ENCODE assay signal across 33 cellular contexts in genomic region chr2:20829861-20830260, GRCh38. TPM values are rescaled to one million over a fixed set of nuclear protein-coding genes. Genes with fewer than 3 reads are reported as not detected.
DNase-seq lines count a peak whose midpoint lies in the region; ATAC-seq, FAIRE-seq and TF ChIP-seq lines count a peak whose summit lies in the region.
"Had no signal": no experiment of that assay in that cellular context is flagged by ENCODE, and none has a peak within 500 bp of the region (broad histone marks: within the 10 kb centered on the region; RNA-seq: fewer than 3 reads in every experiment).

No MANE protein-coding gene starts in this region.

- H3K36me3 ChIP-seq in HepG2 (replicated peaks in 1 of 2; ENCODE audit: control insufficient read depth in 1 of 2, insufficient read depth in 2 of 2, low read length in 2 of 2) (no peaks in the 10 kb centered on the region), right lobe of liver (no peaks in the 10 kb centered on the region), K562 (ENCODE audit: control insufficient read depth, insufficient read depth, low read length) (no peaks in the 10 kb centered on the region), transverse colon (no peaks in the 10 kb centered on the region)
- H3K36me3 ChIP-seq: BE2C; BLaER1; BLaER1 treated with 17β-estradiol and CSF1 and Interleukin-3, amounts not matched to agents 10 nM and 100 nM had no signal

- no peaks in the 10 kb centered on the region for H3K9me3 ChIP-seq in HepG2 (ENCODE audit: low read length)
- no peaks in the 10 kb centered on the region for H3K9me3 ChIP-seq in right lobe of liver
- H3K9me3 ChIP-seq in K562 (replicated peaks; ENCODE audit: control insufficient read depth, insufficient read depth, low read depth, low read length) = no peaks in the 10 kb centered on the region
- no peaks in the 10 kb centered on the region for H3K9me3 ChIP-seq in transverse colon
- H3K9me3 ChIP-seq: A549, BE2C, Caco-2 had no signal

- no peak for TF ChIP-seq EP300 in HepG2 (IDR thresholded peaks at IDR 0.05; ENCODE audit: low read depth in 2 of 2, low read length in 2 of 2)
- TF ChIP-seq EP300 in HepG2 (CRISPR knock-in tag; IDR thresholded peaks at IDR 0.05; ENCODE audit: borderline replicate concordance) = no peak
- no peak for TF ChIP-seq EP300 in K562 (IDR thresholded peaks at IDR 0.05; ENCODE audit: low read length)
- TF ChIP-seq EP300 in transverse colon (IDR thresholded peaks at IDR 0.05; ENCODE audit: low read depth) = no peak

- H3K9ac ChIP-seq in HepG2 (ENCODE audit: insufficient read depth, low read depth, low read length) = no peak overlapping the region
- no peak overlapping the region for H3K9ac ChIP-seq in K562 (ENCODE audit: insufficient read depth in 1 of 2, low read depth in 2 of 2, low read length in 2 of 2)
- H3K9ac ChIP-seq: BLaER1; BLaER1 treated with 17β-estradiol and CSF1 and Interleukin-3, amounts not matched to agents 10 nM and 100 nM had no signal

- H3K27ac ChIP-seq in HepG2 (ENCODE audit: extremely low read length, insufficient read depth, low read length) (no peak overlapping the region), right lobe of liver (no peak overlapping the region), K562 (ENCODE audit: extremely low read depth, low read depth, low read length) (no peak overlapping the region), transverse colon (no peak overlapping the region)
- H3K27ac ChIP-seq: 22Rv1; A549; BLaER1; BLaER1 treated with 17β-estradiol and CSF1 and Interleukin-3, amounts not matched to agents 10 nM and 100 nM; C4-2B had no signal

- CTCF ChIA-PET in HepG2 (lab: Yijun Ruan, JAX; ENCODE audit: low intra/inter-chr PET ratio, low total read pairs) = no interaction called here
- CTCF ChIA-PET in K562 (lab: Yijun Ruan, JAX; ENCODE audit: low intra/inter-chr PET ratio) = no interaction called here

- POLR2A ChIA-PET in HepG2 (lab: Yijun Ruan, JAX) (no interaction called here), K562 (lab: Yijun Ruan, JAX) (no interaction called here)

- in situ Hi-C loops in HepG2 (cut with HindIII; ENCODE audit: extremely low pct_ligation_motif_present, low pct_unique_long_range_greater_than_20kb) = no loop called here
- in situ Hi-C loops in K562 (cut with MboI) = no loop called here
- in situ Hi-C loops in transverse colon (cut with MboI; ENCODE audit: low pct_ligation_motif_present in 1 of 4, low pct_unique_long_range_greater_than_20kb in 1 of 4, low sequenced_read_pairs in 3 of 4) = no loop called here

- intact Hi-C loops in HepG2 (cut with micrococcal nuclease; ENCODE audit: unreplicated experiment) (no loop called here), right lobe of liver (cut with DNase I) (no loop called here), K562 (cut with micrococcal nuclease) (loop anchor here (10.0 kb wide), 1 partner anchor 145 kb away; no protein-coding TSS in a partner anchor), transverse colon (cut with DNase I; ENCODE audit: low total_unique reads) (loop anchor here (10.0 kb wide), 1 partner anchor 135 kb away; no protein-coding TSS in a partner anchor)

- DNase-seq in HepG2 (ENCODE audit: low spot score) (no peak), right lobe of liver (no peak), HTR-8/SVneo (ENCODE audit: insufficient read length, low spot score) (no peak), K562 (ENCODE audit: extremely low read depth in 1 of 4, low spot score in 3 of 4) (no peak), transverse colon (no peak)
- DNase-seq: 8988T; ACHN; AML-193; BE2C; C1 segment of cervical spinal cord; Caco-2; Calu3; CD4-positive, alpha-beta memory T cell; CD4-positive, alpha-beta T cell; CD4-positive, CD25-positive, alpha-beta regulatory T cell; CD8-positive, alpha-beta memory T cell; CD8-positive, alpha-beta T cell; COR-L47; DMS 273 treated with DMSO at 0.1 percent for 48 hours; DMS153; DMS53; DMS79; DMS79 treated with DMSO at 0.1 percent for 48 hours; DND-41; EL had no signal

- H4K20me1 ChIP-seq in HepG2 (ENCODE audit: insufficient read depth, low read length) = no peaks in the 10 kb centered on the region
- no peaks in the 10 kb centered on the region for H4K20me1 ChIP-seq in K562 (replicated peaks; ENCODE audit: control insufficient read depth, insufficient read depth, low read length)
- H4K20me1 ChIP-seq: BLaER1; BLaER1 treated with 17β-estradiol and CSF1 and Interleukin-3, amounts not matched to agents 10 nM and 100 nM had no signal

- ATAC-seq in HepG2 = no peak
- ATAC-seq in right lobe of liver = no peak
- no peak for ATAC-seq in K562
- ATAC-seq in GM18858 (IDR thresholded peaks at IDR 0.05; ENCODE audit: unreplicated experiment) = no peak
- ATAC-seq: A549; CD8-positive, alpha-beta T cell had no signal

- H3K4me3 ChIP-seq in HepG2 (replicated peaks in 1 of 3; ENCODE audit: insufficient read depth in 1 of 3, low read depth in 2 of 3, low read length in 3 of 3) = no peak overlapping the region
- H3K4me3 ChIP-seq in right lobe of liver = no peak overlapping the region
- H3K4me3 ChIP-seq in K562 = no peak overlapping the region
- H3K4me3 ChIP-seq in transverse colon = no peak overlapping the region
- H3K4me3 ChIP-seq: A549; BLaER1; BLaER1 treated with 17β-estradiol and CSF1 and Interleukin-3, amounts not matched to agents 10 nM and 100 nM had no signal

- no peak for FAIRE-seq in HepG2 (lab: Jason Lieb, UNC)
- peak; percentile 4 for FAIRE-seq in HTR-8/SVneo (lab: Jason Lieb, UNC)
- FAIRE-seq in K562 (lab: Jason Lieb, UNC) = no peak
- FAIRE-seq: A204.1, A549, D721Med had no signal

- H2AFZ ChIP-seq in HepG2 (ENCODE audit: low read length) (no peak overlapping the region), K562 (ENCODE audit: low read depth, low read length) (no peak overlapping the region)

- H3K79me2 ChIP-seq in HepG2 (ENCODE audit: insufficient read depth, low read length) (no peaks in the 10 kb centered on the region), K562 (ENCODE audit: control insufficient read depth, insufficient read depth, low read length) (no peaks in the 10 kb centered on the region)

- TF ChIP-seq CTCF in HepG2 (CRISPR knock-in tag; IDR thresholded peaks at IDR 0.05) (no peak), right lobe of liver (IDR thresholded peaks at IDR 0.05) (no peak), K562 (IDR thresholded peaks at IDR 0.05 in 2 of 3, conservative IDR thresholded peaks at IDR 0.05 in 1 of 3; ENCODE audit: insufficient read depth in 2 of 3, low read depth in 1 of 3, low read length in 3 of 3) (no peak), transverse colon (IDR thresholded peaks at IDR 0.05) (no peak)

- WGBS in HepG2 (ENCODE audit: low lambda C conversion rate) = 0% methylated on average over 1 of the region's 1 CpG
- 20% methylated on average over 1 of the region's 1 CpG for WGBS in right lobe of liver (ENCODE audit: insufficient coverage, low coverage, low lambda C conversion rate, missing lambda C conversion rate)
- WGBS in K562 (ENCODE audit: insufficient coverage, low coverage, missing lambda C conversion rate) = 0% methylated on average over 1 of the region's 1 CpG
- 7 to 60% methylated on average over 1 of the region's 1 CpG for WGBS in transverse colon (ENCODE audit: low coverage in 1 of 2), 2 donors

- peaks cover 0 to 4% of the 10 kb centered on the region in 2 experiments; a peak in 1 of 5 replicates for H3K27me3 ChIP-seq in HepG2 (ENCODE audit: control insufficient read depth in 1 of 2, insufficient read depth in 2 of 2, low read length in 2 of 2)
- no peaks in the 10 kb centered on the region for H3K27me3 ChIP-seq in right lobe of liver
- H3K27me3 ChIP-seq in K562 (ENCODE audit: control insufficient read depth in 2 of 2, insufficient read depth in 2 of 2, low read length in 2 of 2) = no peaks in the 10 kb centered on the region
- peaks cover 25% of the 10 kb centered on the region for H3K27me3 ChIP-seq in transverse colon
- H3K27me3 ChIP-seq: BLaER1; BLaER1 treated with 17β-estradiol and CSF1 and Interleukin-3, amounts not matched to agents 10 nM and 100 nM had no signal

- TF ChIP-seq POLR2A in HepG2 (IDR thresholded peaks at IDR 0.05; ENCODE audit: insufficient read depth in 1 of 2, low read depth in 2 of 2, low read length in 2 of 2) = no peak
- no peak for TF ChIP-seq POLR2A in right lobe of liver (IDR thresholded peaks at IDR 0.05)
- no peak for TF ChIP-seq POLR2A in K562 (conservative IDR thresholded peaks at IDR 0.05)
- TF ChIP-seq POLR2A in transverse colon (IDR thresholded peaks at IDR 0.05) = no peak

- peaks cover 10% of the 10 kb centered on the region; the same call in 1 of the 2 replicates for H3K4me1 ChIP-seq in HepG2 (ENCODE audit: insufficient read depth, low read length)
- no peaks in the 10 kb centered on the region for H3K4me1 ChIP-seq in right lobe of liver
- H3K4me1 ChIP-seq in K562 (replicated peaks in 1 of 2; ENCODE audit: control insufficient read depth in 2 of 2, insufficient read depth in 2 of 2, low read length in 2 of 2) = peaks cover 0 to 5% of the 10 kb centered on the region in 2 experiments; a peak in 2 of 5 replicates
- H3K4me1 ChIP-seq in transverse colon = no peaks in the 10 kb centered on the region
- H3K4me1 ChIP-seq: A549; BE2C; BLaER1; BLaER1 treated with 17β-estradiol and CSF1 and Interleukin-3, amounts not matched to agents 10 nM and 100 nM; Caco-2 had no signal

- H3K9me1 ChIP-seq in K562 (ENCODE audit: control insufficient read depth, insufficient read depth, low read length) = no peaks in the 10 kb centered on the region

- H3K4me2 ChIP-seq in HepG2 (ENCODE audit: low read depth, low read length) = no peak overlapping the region
- no peak overlapping the region for H3K4me2 ChIP-seq in K562 (ENCODE audit: insufficient read depth, low read length)
- H3K4me2 ChIP-seq: A549; BLaER1; BLaER1 treated with 17β-estradiol and CSF1 and Interleukin-3, amounts not matched to agents 10 nM and 100 nM had no signal

- TF ChIP-seq RAD21 in HepG2 (CRISPR knock-in tag; IDR thresholded peaks at IDR 0.05) (no peak), K562 (CRISPR knock-in tag; conservative IDR thresholded peaks at IDR 0.05 in 1 of 2, IDR thresholded peaks at IDR 0.05 in 1 of 2) (no peak)

- BruUV-seq in HepG2 (replicated peaks; lab: Mats Ljungman, UMichigan) = no TSS peak
- BruUV-seq in K562 (replicated peaks; lab: Mats Ljungman, UMichigan) = no TSS peak

RNA-seq across cellular contexts. Expression of gene LDAH, which starts 7.0 kb away (rescaled TPM):
- total RNA-seq in HepG2 (2016; rRNA removed; fragmentation: Illumina TruSeq; extraction: Trizol) (46.2 and 66.4 TPM in 2 replicates), right lobe of liver (10 to 100 TPM in 5 of 6 experiments, 1 to 10 TPM in 1; 9.0 to 18.7 (median 14.1) TPM), K562 (2014; rRNA removed) (22.3 and 26.5 TPM in 2 replicates), K562 (2014; rRNA removed; fragmentation: Illumina TruSeq; extraction: Trizol) (50.8 and 56.3 TPM in 2 replicates), K562 (2015; rRNA removed; fragmentation: Illumina TruSeq; extraction: Trizol) (38.7 and 40.0 TPM in 2 replicates), K562 (2021) (38.9 and 41.1 TPM in 2 replicates), transverse colon (10 to 100 TPM in 3 of 4 donors, 1 to 10 TPM in 1; 7.5 to 58.5 (median 15.2) TPM)
- 7.2 and 10.0 TPM in 2 replicates for total RNA-seq in HepG2 (2016; cell fraction: cytosol; rRNA removed; fragmentation: Illumina TruSeq; extraction: Trizol; ENCODE audit: low read depth)
- total RNA-seq in HepG2 (2016; cell fraction: insoluble cytoplasmic fraction; rRNA removed; fragmentation: Illumina TruSeq; extraction: Trizol) = 46.0 and 66.0 TPM in 2 replicates
- total RNA-seq in HepG2 (2016; cell fraction: membrane; rRNA removed; fragmentation: Illumina TruSeq; extraction: Trizol) = 14.4 and 14.5 TPM in 2 replicates
- 72.8 and 79.7 TPM in 2 replicates for total RNA-seq in HepG2 (2016; cell fraction: nucleus; rRNA removed; fragmentation: Illumina TruSeq; extraction: Trizol)
- polyA plus RNA-seq in HepG2 (2011; rRNA removed) (20.5 and 28.8 TPM in 2 replicates), K562 (2011; rRNA removed) (45.9 and 60.1 TPM in 2 replicates), K562 (2014; fragmentation: Illumina TruSeq; extraction: Trizol) (42.8 and 48.6 TPM in 2 replicates), K562 (2014; fragmentation: Nextera tagmentation; extraction: Ambion mirVana) (10 to 100 TPM; 38.4 to 44.7 TPM), K562 (2014; rRNA removed) (22.8 and 28.3 TPM in 2 replicates)
- polyA plus RNA-seq in HepG2 (2011; cell fraction: cytosol; rRNA removed) = 9.7 and 16.8 TPM in 2 replicates
- 15.7 and 17.0 TPM in 2 replicates for polyA plus RNA-seq in HepG2 (2011; cell fraction: nucleus; rRNA removed)
- 23.1 and 25.3 TPM in 2 replicates for polyA plus RNA-seq in HepG2 (2012)
- polyA plus RNA-seq in HepG2 (2016; cell fraction: cytosol; fragmentation: Illumina TruSeq; extraction: Trizol; ENCODE audit: low read depth) = 2.6 and 3.7 TPM in 2 replicates
- 49.0 and 49.7 TPM in 2 replicates for polyA plus RNA-seq in HepG2 (2016; cell fraction: insoluble cytoplasmic fraction; fragmentation: Illumina TruSeq; extraction: Trizol; ENCODE audit: low read depth)
- 6.6 and 7.6 TPM in 2 replicates for polyA plus RNA-seq in HepG2 (2016; cell fraction: membrane; fragmentation: Illumina TruSeq; extraction: Trizol; ENCODE audit: low read depth)
- 25.9 and 34.6 TPM in 2 replicates for polyA plus RNA-seq in HepG2 (2016; cell fraction: nucleus; fragmentation: Illumina TruSeq; extraction: Trizol; ENCODE audit: insufficient read depth, low read depth)
- 35.6 and 70.4 TPM in 2 replicates for polyA minus RNA-seq in HepG2 (2011; rRNA and poly(A)+ RNA removed; ENCODE audit: low replicate concordance)
- 19.7 and 26.7 TPM in 2 replicates for polyA minus RNA-seq in HepG2 (2011; cell fraction: cytosol; rRNA and poly(A)+ RNA removed)
- 85.4 and 96.1 TPM in 2 replicates for polyA minus RNA-seq in HepG2 (2011; cell fraction: nucleus; rRNA and poly(A)+ RNA removed)
- total RNA-seq in K562 (2011; cell fraction: chromatin; rRNA removed; ENCODE audit: low replicate concordance) = 48.7 and 78.9 TPM in 2 replicates
- 15.2 and 24.1 TPM in 2 replicates for total RNA-seq in K562 (2011; cell fraction: nucleolus; rRNA removed)
- total RNA-seq in K562 (2011; cell fraction: nucleoplasm; rRNA removed) = 36.5 and 48.1 TPM in 2 replicates
- polyA plus RNA-seq in K562 (2011; cell fraction: cytosol; rRNA removed) = 20.8 and 36.4 TPM in 2 replicates
- 45.2 and 53.6 TPM in 2 replicates for polyA plus RNA-seq in K562 (2011; cell fraction: nucleus; rRNA removed)
- 28.2 and 32.0 TPM in 2 replicates for polyA plus RNA-seq in K562 (2012)
- polyA minus RNA-seq in K562 (2011; rRNA and poly(A)+ RNA removed) = 86.7 and 101 TPM in 2 replicates
- polyA minus RNA-seq in K562 (2011; cell fraction: cytosol; rRNA and poly(A)+ RNA removed) = 12.7 and 35.5 TPM in 2 replicates
- polyA minus RNA-seq in K562 (2011; cell fraction: nucleus; rRNA and poly(A)+ RNA removed) = 28.7 and 65.5 TPM in 2 replicates

Comparison
In these comparisons a context has a peak if more than half of its experiments do, and no peak if none do; other contexts are left out.
1. intact Hi-C loops: an anchor here in K562 (10.0 kb wide) and transverse colon (10.0 kb wide); none called in HepG2 and right lobe of liver.
2. Of the 241 proteins assayed by ChIP-seq in both HepG2 and K562: peak only in HepG2: none; only in K562: none; in both: ZNF431; in neither: 240.